In genomic region chr1:192986110-192986747, GRCh38 we compare ENCODE assay signal across 1 cellular context.
TF ChIP-seq lines count a peak whose summit lies in the region.

No MANE protein-coding gene starts in this region.

TF ChIP-seq in K562, 482 proteins besides CTCF, POLR2A, EP300 and RAD21 (continued from another document and continues in another):
- TF ChIP-seq ZBTB43 (CRISPR knock-in tag; IDR thresholded peaks at IDR 0.05) (no peak), PRDM10 (IDR thresholded peaks at IDR 0.05; ENCODE audit: partially characterized antibody) (no peak), FOXO4 (CRISPR knock-in tag; IDR thresholded peaks at IDR 0.05) (no peak), ZMIZ1 (IDR thresholded peaks at IDR 0.05; ENCODE audit: low read depth in 2 of 2, low read length in 2 of 2) (peak in 1 of 2 experiments; percentile 91; a peak in 2 of 4 replicates), MCM7 (IDR thresholded peaks at IDR 0.05) (no peak), STAG1 (CRISPR knock-in tag; IDR thresholded peaks at IDR 0.05; ENCODE audit: borderline replicate concordance) (no peak), HMBOX1 (IDR thresholded peaks at IDR 0.05) (no peak), ATF1 (CRISPR knock-in tag; IDR thresholded peaks at IDR 0.05) (no peak), ATF1 (tag; IDR thresholded peaks at IDR 0.05) (peak; percentile 80), FOS (IDR thresholded peaks at IDR 0.05; ENCODE audit: extremely low read depth, insufficient read length) (no peak), ZNF77 (CRISPR knock-in tag; IDR thresholded peaks at IDR 0.05) (no peak), PPARD (CRISPR knock-in tag; IDR thresholded peaks at IDR 0.05) (no peak), SRF (CRISPR knock-in tag; IDR thresholded peaks at IDR 0.05) (no peak), POLR2G (IDR thresholded peaks at IDR 0.05; ENCODE audit: low read depth, low read length) (no peak), MCM3 (IDR thresholded peaks at IDR 0.05) (no peak), TAF7 (tag; IDR thresholded peaks at IDR 0.05) (no peak), TRIM24 (IDR thresholded peaks at IDR 0.05) (peak; percentile 97 to 98), DPF2 (IDR thresholded peaks at IDR 0.05) (peak; percentile 99), SMARCC2 (IDR thresholded peaks at IDR 0.05; ENCODE audit: low read depth) (peak; percentile 95), SP2 (IDR thresholded peaks at IDR 0.05; ENCODE audit: extremely low read depth, low read depth, low read length, poor library complexity, severe bottlenecking) (no peak), MTF1 (CRISPR knock-in tag; IDR thresholded peaks at IDR 0.05; ENCODE audit: borderline replicate concordance) (no peak), THRAP3 (IDR thresholded peaks at IDR 0.05; ENCODE audit: borderline replicate concordance) (peak; percentile 95), ZKSCAN3 (CRISPR knock-in tag; IDR thresholded peaks at IDR 0.05) (no peak), ZNF696 (CRISPR knock-in tag; conservative IDR thresholded peaks at IDR 0.05) (no peak), MEF2D (tag; conservative IDR thresholded peaks at IDR 0.05; ENCODE audit: low read depth) (no peak), GTF2B (IDR thresholded peaks at IDR 0.05; ENCODE audit: extremely low read depth, insufficient read length) (no peak), ZBTB33 (CRISPR knock-in tag; IDR thresholded peaks at IDR 0.05) (no peak), ZNF79 (CRISPR knock-in tag; IDR thresholded peaks at IDR 0.05; ENCODE audit: low read depth) (no peak), ID3 (CRISPR knock-in tag; IDR thresholded peaks at IDR 0.05) (no peak), ID3 (tag; IDR thresholded peaks at IDR 0.05) (no peak), ZNF280B (CRISPR knock-in tag; IDR thresholded peaks at IDR 0.05) (no peak), ZNF551 (CRISPR knock-in tag; IDR thresholded peaks at IDR 0.05) (no peak), ARID3B (CRISPR knock-in tag; IDR thresholded peaks at IDR 0.05; ENCODE audit: borderline replicate concordance) (no peak), PRMT5 (CRISPR knock-in tag; IDR thresholded peaks at IDR 0.05) (no peak), KDM1A (IDR thresholded peaks at IDR 0.05) (peak; percentile 95 to 97), NR2C2 (CRISPR knock-in tag; IDR thresholded peaks at IDR 0.05) (no peak), NR2C2 (tag; IDR thresholded peaks at IDR 0.05) (no peak), ARNT (IDR thresholded peaks at IDR 0.05) (peak; percentile 99), CBFA2T2 (conservative IDR thresholded peaks at IDR 0.05) (peak; percentile 98), ELF4 (CRISPR knock-in tag; IDR thresholded peaks at IDR 0.05) (peak; percentile 97), HNRNPH1 (optimal IDR thresholded peaks at IDR 0.05; ENCODE audit: low read depth, low read length) (no peak), ESRRB (CRISPR knock-in tag; IDR thresholded peaks at IDR 0.05; ENCODE audit: borderline replicate concordance) (no peak), ZNF239 (CRISPR knock-in tag; IDR thresholded peaks at IDR 0.05) (no peak), THAP7 (CRISPR knock-in tag; IDR thresholded peaks at IDR 0.05) (no peak), ZNF23 (CRISPR knock-in tag; IDR thresholded peaks at IDR 0.05) (no peak), ZNF175 (CRISPR knock-in tag; IDR thresholded peaks at IDR 0.05; ENCODE audit: low read depth) (peak; percentile 83; the same call in 1 of the 2 replicates), KAT8 (IDR thresholded peaks at IDR 0.05; ENCODE audit: low read depth) (no peak), CEBPG (CRISPR knock-in tag; IDR thresholded peaks at IDR 0.05) (no peak), CEBPG (tag; conservative IDR thresholded peaks at IDR 0.05 in 1 of 2, IDR thresholded peaks at IDR 0.05 in 1 of 2) (peak in 1 of 2 experiments; percentile 57; a peak in 1 of 4 replicates), HES1 (IDR thresholded peaks at IDR 0.05; ENCODE audit: low read depth) (peak; percentile 73)
